ENCODE assay signal across 23 cellular contexts in genomic region chrX:68287419-68287818, GRCh38.
DNase-seq lines count a peak whose midpoint lies in the region; ATAC-seq, FAIRE-seq and TF ChIP-seq lines count a peak whose summit lies in the region.
"Had no signal": no experiment of that assay in that cellular context is flagged by ENCODE, and none has a peak within 500 bp of the region (broad histone marks: within the 10 kb centered on the region; RNA-seq: fewer than 3 reads in every experiment).

No MANE protein-coding gene starts in this region.

- H3K4me3 Mint-ChIP-seq in natural killer cell (peak overlapping the region; percentile 71), type B pancreatic cell (no peak overlapping the region)
- no peak overlapping the region for H3K4me3 Mint-ChIP-seq in CD8-positive, alpha-beta memory T cell
- H3K4me3 Mint-ChIP-seq: CD14-positive monocyte; CD4-positive, alpha-beta memory T cell; CD4-positive, CD25-positive, alpha-beta regulatory T cell had no signal

- H3K9me3 Mint-ChIP-seq in natural killer cell (peaks cover 0 to 3% of the 10 kb centered on the region in 2 donors), type B pancreatic cell (no peaks in the 10 kb centered on the region)
- peaks cover 0 to 1% (median 0%) of the 10 kb centered on the region in 5 donors for H3K9me3 Mint-ChIP-seq in CD8-positive, alpha-beta memory T cell
- H3K9me3 Mint-ChIP-seq: CD14-positive monocyte had no signal

- no peak overlapping the region for H2AFZ ChIP-seq in K562 (ENCODE audit: low read depth, low read length)

- in situ Hi-C loops in K562 (cut with MboI) = no loop called here

- no peaks in the 10 kb centered on the region for H3K36me3 ChIP-seq in K562 (ENCODE audit: control insufficient read depth, insufficient read depth, low read length)
- no peaks in the 10 kb centered on the region for H3K36me3 ChIP-seq in CD8-positive, alpha-beta memory T cell (ENCODE audit: insufficient read depth, low read length)
- H3K36me3 ChIP-seq: BE2C, BLaER1 had no signal

- H3K27ac Mint-ChIP-seq in natural killer cell (peak overlapping the region; percentile 77 to 87), type B pancreatic cell (no peak overlapping the region)
- no peak overlapping the region for H3K27ac Mint-ChIP-seq in CD8-positive, alpha-beta memory T cell
- H3K27ac Mint-ChIP-seq: CD4-positive, alpha-beta memory T cell had no signal

- BruUV-seq in K562 (replicated peaks; lab: Mats Ljungman, UMichigan) = no TSS peak

- FAIRE-seq in GM18507 (lab: Jason Lieb, UNC) (peak; percentile 29), K562 (lab: Jason Lieb, UNC) (no peak)
- FAIRE-seq: A204.1, D721Med, GM12878, GM12892 had no signal

- TF ChIP-seq RAD21 in K562 (CRISPR knock-in tag; conservative IDR thresholded peaks at IDR 0.05 in 1 of 2, IDR thresholded peaks at IDR 0.05 in 1 of 2) = no peak

- H3K36me3 Mint-ChIP-seq in natural killer cell (no peaks in the 10 kb centered on the region), type B pancreatic cell (no peaks in the 10 kb centered on the region)
- no peaks in the 10 kb centered on the region for H3K36me3 Mint-ChIP-seq in CD8-positive, alpha-beta memory T cell
- H3K36me3 Mint-ChIP-seq: CD14-positive monocyte; CD4-positive, alpha-beta memory T cell; CD4-positive, CD25-positive, alpha-beta regulatory T cell had no signal

- peaks cover 0 to 17% of the 10 kb centered on the region in 2 donors for H3K27me3 Mint-ChIP-seq in natural killer cell (ENCODE audit: low read depth in 2 of 2)
- H3K27me3 Mint-ChIP-seq in CD8-positive, alpha-beta memory T cell = peaks cover 0 to 9% of the 10 kb centered on the region in 2 donors
- H3K27me3 Mint-ChIP-seq in type B pancreatic cell = no peaks in the 10 kb centered on the region
- H3K27me3 Mint-ChIP-seq: CD4-positive, CD25-positive, alpha-beta regulatory T cell had no signal

- TF ChIP-seq CTCF in K562 (IDR thresholded peaks at IDR 0.05 in 2 of 3, conservative IDR thresholded peaks at IDR 0.05 in 1 of 3; ENCODE audit: insufficient read depth in 2 of 3, low read depth in 1 of 3, low read length in 3 of 3) = no peak
- TF ChIP-seq CTCF in natural killer cell (IDR thresholded peaks at IDR 0.05) = no peak
- no peak for TF ChIP-seq CTCF in type B pancreatic cell (conservative IDR thresholded peaks at IDR 0.05)

- no peaks in the 10 kb centered on the region for H3K27me3 ChIP-seq in K562 (ENCODE audit: control insufficient read depth in 2 of 2, insufficient read depth in 2 of 2, low read length in 2 of 2)
- no peaks in the 10 kb centered on the region for H3K27me3 ChIP-seq in CD8-positive, alpha-beta memory T cell (ENCODE audit: insufficient read depth, low read length, poor library complexity, severe bottlenecking)
- H3K27me3 ChIP-seq: BE2C had no signal

- no peak for TF ChIP-seq POLR2A in K562 (conservative IDR thresholded peaks at IDR 0.05)

- H3K9me1 ChIP-seq in K562 (ENCODE audit: control insufficient read depth, insufficient read depth, low read length) = no peaks in the 10 kb centered on the region

- H3K4me1 ChIP-seq in K562 (replicated peaks in 1 of 2; ENCODE audit: control insufficient read depth in 2 of 2, insufficient read depth in 2 of 2, low read length in 2 of 2) = no peaks in the 10 kb centered on the region
- no peaks in the 10 kb centered on the region for H3K4me1 ChIP-seq in CD8-positive, alpha-beta memory T cell (ENCODE audit: insufficient read depth, low read length)
- H3K4me1 ChIP-seq: BE2C, BLaER1, Caco-2 had no signal

- no peak for DNase-seq in GM18507 (ENCODE audit: extremely low spot score, insufficient read length, low read depth)
- no peak for DNase-seq in K562 (ENCODE audit: extremely low read depth in 1 of 4, low spot score in 3 of 4)
- DNase-seq in natural killer cell = no peak
- no peak for DNase-seq in DMS79 (lab: John Stamatoyannopoulos, UW)
- no peak for DNase-seq in CD8-positive, alpha-beta memory T cell
- DNase-seq in type B pancreatic cell (ENCODE audit: extremely low spot score, unreplicated experiment) = no peak
- DNase-seq: 8988T; ACHN; BE2C; C1 segment of cervical spinal cord; Caco-2; Calu3; CD4-positive, alpha-beta memory T cell; CD4-positive, CD25-positive, alpha-beta regulatory T cell; DND-41; EL; GDM1 had no signal

- no peak overlapping the region for H3K9ac ChIP-seq in K562 (ENCODE audit: insufficient read depth in 1 of 2, low read depth in 2 of 2, low read length in 2 of 2)
- H3K9ac ChIP-seq: BLaER1 had no signal

- H3K4me3 ChIP-seq in K562 = no peak overlapping the region
- no peak overlapping the region for H3K4me3 ChIP-seq in CD8-positive, alpha-beta memory T cell (ENCODE audit: low read length)
- H3K4me3 ChIP-seq: BLaER1, GM12878 had no signal

- CTCF ChIA-PET in K562 (lab: Yijun Ruan, JAX; ENCODE audit: low intra/inter-chr PET ratio) = no interaction called here
- CTCF ChIA-PET in CD8-positive, alpha-beta memory T cell (lab: Charles Lee) = no interaction called here

- POLR2A ChIA-PET in K562 (lab: Yijun Ruan, JAX) = interaction anchor here (0.6 kb wide), 1 partner anchor 440 kb away, joined by 3 read pairs; no protein-coding TSS in a partner anchor
- POLR2A ChIA-PET in CD8-positive, alpha-beta memory T cell (lab: Charles Lee) = no interaction called here

- H3K27ac ChIP-seq in K562 (ENCODE audit: extremely low read depth, low read depth, low read length) = no peak overlapping the region
- no peak overlapping the region for H3K27ac ChIP-seq in CD8-positive, alpha-beta memory T cell (ENCODE audit: low read depth, low read length)
- H3K27ac ChIP-seq: BLaER1 had no signal

- 23% methylated on average over 3 of the region's 3 CpGs for WGBS in K562 (ENCODE audit: insufficient coverage, low coverage, missing lambda C conversion rate)

- H3K4me2 ChIP-seq in K562 (ENCODE audit: insufficient read depth, low read length) = no peak overlapping the region
- H3K4me2 ChIP-seq: BLaER1 had no signal

- H4K20me1 ChIP-seq in K562 (replicated peaks; ENCODE audit: control insufficient read depth, insufficient read depth, low read length) = no peaks in the 10 kb centered on the region
- H4K20me1 ChIP-seq: BLaER1 had no signal

- peaks cover 61 to 73% of the 10 kb centered on the region in 2 donors for H3K4me1 Mint-ChIP-seq in natural killer cell
- H3K4me1 Mint-ChIP-seq in CD8-positive, alpha-beta memory T cell = no peaks in the 10 kb centered on the region
- no peaks in the 10 kb centered on the region for H3K4me1 Mint-ChIP-seq in type B pancreatic cell (ENCODE audit: unreplicated experiment)
- H3K4me1 Mint-ChIP-seq: CD4-positive, alpha-beta memory T cell; CD4-positive, CD25-positive, alpha-beta regulatory T cell had no signal

- no peaks in the 10 kb centered on the region for H3K9me3 ChIP-seq in K562 (replicated peaks; ENCODE audit: control insufficient read depth, insufficient read depth, low read depth, low read length)
- H3K9me3 ChIP-seq in CD8-positive, alpha-beta memory T cell (ENCODE audit: low read length) = no peaks in the 10 kb centered on the region
- H3K9me3 ChIP-seq: BE2C, BLaER1, Caco-2 had no signal

- H3K79me2 ChIP-seq in K562 (ENCODE audit: control insufficient read depth, insufficient read depth, low read length) = no peaks in the 10 kb centered on the region

- TF ChIP-seq EP300 in K562 (IDR thresholded peaks at IDR 0.05; ENCODE audit: low read length) = no peak

- ATAC-seq in K562 = no peak
- peak; percentile 81 to 90 (median 89) for ATAC-seq in natural killer cell
- ATAC-seq: GM12878 had no signal

- intact Hi-C loops in K562 (cut with micrococcal nuclease) = no loop called here
- intact Hi-C loops in natural killer cell (cut with micrococcal nuclease) = loop anchor here (2.0 to 5.0 kb wide), 2 partner anchors 17 to 155 kb away; no protein-coding TSS in a partner anchor

TF ChIP-seq in K562, 482 proteins besides CTCF, POLR2A, EP300 and RAD21:
- TF ChIP-seq, protein P1, sequence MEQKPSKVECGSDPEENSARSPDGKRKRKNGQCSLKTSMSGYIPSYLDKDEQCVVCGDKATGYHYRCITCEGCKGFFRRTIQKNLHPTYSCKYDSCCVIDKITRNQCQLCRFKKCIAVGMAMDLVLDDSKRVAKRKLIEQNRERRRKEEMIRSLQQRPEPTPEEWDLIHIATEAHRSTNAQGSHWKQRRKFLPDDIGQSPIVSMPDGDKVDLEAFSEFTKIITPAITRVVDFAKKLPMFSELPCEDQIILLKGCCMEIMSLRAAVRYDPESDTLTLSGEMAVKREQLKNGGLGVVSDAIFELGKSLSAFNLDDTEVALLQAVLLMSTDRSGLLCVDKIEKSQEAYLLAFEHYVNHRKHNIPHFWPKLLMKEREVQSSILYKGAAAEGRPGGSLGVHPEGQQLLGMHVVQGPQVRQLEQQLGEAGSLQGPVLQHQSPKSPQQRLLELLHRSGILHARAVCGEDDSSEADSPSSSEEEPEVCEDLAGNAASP (IDR thresholded peaks at IDR 0.05) = no peak
- TF ChIP-seq, protein P2, sequence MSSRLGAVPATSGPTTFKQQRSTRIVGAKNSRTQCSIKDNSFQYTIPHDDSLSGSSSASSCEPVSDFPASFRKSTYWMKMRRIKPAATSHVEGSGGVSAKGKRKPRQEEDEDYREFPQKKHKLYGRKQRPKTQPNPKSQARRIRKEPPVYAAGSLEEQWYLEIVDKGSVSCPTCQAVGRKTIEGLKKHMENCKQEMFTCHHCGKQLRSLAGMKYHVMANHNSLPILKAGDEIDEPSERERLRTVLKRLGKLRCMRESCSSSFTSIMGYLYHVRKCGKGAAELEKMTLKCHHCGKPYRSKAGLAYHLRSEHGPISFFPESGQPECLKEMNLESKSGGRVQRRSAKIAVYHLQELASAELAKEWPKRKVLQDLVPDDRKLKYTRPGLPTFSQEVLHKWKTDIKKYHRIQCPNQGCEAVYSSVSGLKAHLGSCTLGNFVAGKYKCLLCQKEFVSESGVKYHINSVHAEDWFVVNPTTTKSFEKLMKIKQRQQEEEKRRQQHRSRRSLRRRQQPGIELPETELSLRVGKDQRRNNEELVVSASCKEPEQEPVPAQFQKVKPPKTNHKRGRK (tag; IDR thresholded peaks at IDR 0.05) = 0 out of 2 replicates have a peak, but pooled peaks have one; percentile 66
- TF ChIP-seq CXXC5 (CRISPR knock-in tag; IDR thresholded peaks at IDR 0.05) = no peak
- TF ChIP-seq PATZ1 (CRISPR knock-in tag; IDR thresholded peaks at IDR 0.05; ENCODE audit: borderline replicate concordance) = no peak

Comparison
In these comparisons a context has a peak if more than half of its experiments do, and no peak if none do; other contexts are left out.
1. H3K27ac Mint-ChIP-seq: peak in natural killer cell (2 of 2); none in CD8-positive, alpha-beta memory T cell (0 of 8) and type B pancreatic cell (single experiment).